14 cellular contexts compared by ENCODE assay signal in the genomic region with DNA sequence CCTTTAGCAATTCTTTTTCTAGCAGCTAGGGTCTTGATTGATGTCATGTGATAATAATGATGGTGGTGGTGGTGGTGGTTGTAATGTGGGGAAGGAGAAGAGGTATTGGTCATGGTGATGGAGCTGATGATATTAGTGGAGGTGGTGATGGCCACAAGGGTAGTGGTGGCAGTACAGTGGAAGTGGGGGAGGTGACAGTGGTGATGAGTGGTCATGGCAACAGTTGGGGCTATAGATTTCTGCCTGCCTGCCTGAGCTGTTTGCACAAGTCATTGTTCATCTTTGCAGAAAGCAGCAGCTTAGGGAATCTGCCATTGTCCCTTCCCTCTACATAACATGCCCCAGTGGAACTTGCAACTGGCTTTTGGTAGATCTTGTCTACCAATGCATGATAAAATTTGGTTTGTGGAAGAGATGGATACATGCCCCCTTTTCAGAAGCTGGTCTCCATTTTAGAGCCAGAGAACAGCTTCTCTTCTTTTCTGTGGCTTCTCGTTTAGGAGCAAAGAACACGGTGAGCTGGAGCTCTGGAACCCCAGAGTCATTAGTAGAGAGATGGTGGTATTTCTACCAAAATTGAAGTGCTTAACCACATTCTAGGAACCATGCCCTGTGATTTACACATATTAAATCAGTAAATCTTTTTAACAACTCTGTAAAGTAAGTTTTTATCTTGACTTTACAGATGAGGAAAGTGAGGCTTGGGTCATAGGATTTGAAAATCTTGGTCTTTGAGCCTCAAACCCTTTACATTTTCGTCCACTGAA.
DNase-seq lines count a peak whose midpoint lies in the region; ATAC-seq and TF ChIP-seq lines count a peak whose summit lies in the region.
"Had no signal": no experiment of that assay in that cellular context is flagged by ENCODE, and none has a peak within 500 bp of the region (broad histone marks: within the 10 kb centered on the region; RNA-seq: fewer than 3 reads in every experiment).

No MANE protein-coding gene starts in this region.

- H3K9me3 ChIP-seq in mucosa of rectum (ENCODE audit: control insufficient read depth in 2 of 2, low read length in 2 of 2) (no peaks in the 10 kb centered on the region), tibial nerve (peaks cover 0 to 4% (median 0%) of the 10 kb centered on the region in 4 donors), upper lobe of left lung (no peaks in the 10 kb centered on the region)

- WGBS in tibial nerve, 2 donors = 73 to 74% methylated on average over 3 of the region's 3 CpGs
- WGBS in upper lobe of left lung, 2 donors = 86 to 94% methylated on average over 3 of the region's 3 CpGs

- H3K27ac ChIP-seq in mucosa of rectum (ENCODE audit: low read depth in 2 of 2, low read length in 2 of 2) (peak overlapping the region; percentile 10 to 54), tibial nerve (peak overlapping the region; percentile 50 to 83 (median 60)), upper lobe of left lung (peak overlapping the region in 1 of 4 donors; percentile 40)
- H3K27ac ChIP-seq: foreskin keratinocyte had no signal

- no peaks in the 10 kb centered on the region for H3K36me3 ChIP-seq in mucosa of rectum (ENCODE audit: control insufficient read depth in 2 of 2, insufficient read depth in 2 of 2, low read length in 2 of 2)
- H3K36me3 ChIP-seq in tibial nerve = no peaks in the 10 kb centered on the region
- peaks cover 0 to 3% (median 0%) of the 10 kb centered on the region in 4 donors for H3K36me3 ChIP-seq in upper lobe of left lung

- H3K9ac ChIP-seq in mucosa of rectum (ENCODE audit: low read depth in 1 of 2, low read length in 2 of 2) = peak overlapping the region in 1 of 2 donors; percentile 25

- H3K4me1 ChIP-seq in mucosa of rectum (ENCODE audit: control insufficient read depth in 2 of 2, insufficient read depth in 2 of 2, low read length in 2 of 2) (peaks cover 22 to 37% of the 10 kb centered on the region in 2 donors), tibial nerve (peaks cover 0 to 77% (median 26%) of the 10 kb centered on the region in 4 donors), upper lobe of left lung (peaks cover 3 to 9% (median 4%) of the 10 kb centered on the region in 4 donors)
- H3K4me1 ChIP-seq: foreskin keratinocyte had no signal

- intact Hi-C loops in posterior vena cava (cut with DNase I) = no loop called here

- peak; percentile 4 for DNase-seq in NK-92 treated with Interleukin-12 subunit alpha and Interleukin-12 subunit beta, amount 100 ng/mL, for 24 hours (lab: John Stamatoyannopoulos, UW)
- DNase-seq in NK-92 (lab: John Stamatoyannopoulos, UW; ENCODE audit: unreplicated experiment) (no peak), astrocyte of the cerebellum (ENCODE audit: low read depth) (peak; percentile 33), tibial nerve (ENCODE audit: low spot score in 2 of 2) (no peak), upper lobe of left lung (no peak), posterior vena cava (ENCODE audit: low spot score) (no peak)
- DNase-seq: amniotic stem cell; DMS 273 treated with DMSO at 0.1 percent for 48 hours; foreskin keratinocyte; naive thymus-derived CD8-positive, alpha-beta T cell; NCI-H2029 treated with DMSO at 0.1 percent for 48 hours; OCI-M1 had no signal

- H3K4me3 ChIP-seq in astrocyte of the cerebellum (ENCODE audit: low read depth, low read length) (no peak overlapping the region), mucosa of rectum (ENCODE audit: low read length in 2 of 2) (no peak overlapping the region), tibial nerve (no peak overlapping the region), upper lobe of left lung (no peak overlapping the region)

- no peak for TF ChIP-seq CTCF in astrocyte of the cerebellum (IDR thresholded peaks at IDR 0.05; ENCODE audit: low read depth, low read length, missing control alignments)
- no peak for TF ChIP-seq CTCF in tibial nerve (IDR thresholded peaks at IDR 0.05)
- TF ChIP-seq CTCF in upper lobe of left lung (IDR thresholded peaks at IDR 0.05) = no peak

- ATAC-seq in GM18858 (IDR thresholded peaks at IDR 0.05; ENCODE audit: unreplicated experiment) (no peak), upper lobe of left lung (ENCODE audit: low FRiP score in 2 of 2) (no peak)
- ATAC-seq: foreskin keratinocyte; naive thymus-derived CD8-positive, alpha-beta T cell had no signal

- TF ChIP-seq EP300 in tibial nerve (IDR thresholded peaks at IDR 0.05) (no peak), upper lobe of left lung (IDR thresholded peaks at IDR 0.05) (no peak)

- TF ChIP-seq POLR2A in tibial nerve (IDR thresholded peaks at IDR 0.05) (no peak), upper lobe of left lung (IDR thresholded peaks at IDR 0.05) (no peak)

- H3K27me3 ChIP-seq in mucosa of rectum (ENCODE audit: control insufficient read depth in 2 of 2, insufficient read depth in 2 of 2, low read length in 2 of 2) = no peaks in the 10 kb centered on the region
- no peaks in the 10 kb centered on the region for H3K27me3 ChIP-seq in tibial nerve
- H3K27me3 ChIP-seq in upper lobe of left lung = no peaks in the 10 kb centered on the region
- H3K27me3 ChIP-seq: foreskin keratinocyte had no signal

- in situ Hi-C loops in astrocyte of the cerebellum (cut with HindIII; ENCODE audit: low sequenced_read_pairs) = no loop called here

Comparison
In these comparisons a context has a peak if more than half of its experiments do, and no peak if none do; other contexts are left out.
1. DNase-seq: peak in NK-92 treated with Interleukin-12 subunit alpha and Interleukin-12 subunit beta, amount 100 ng/mL, for 24 hours (single experiment) and astrocyte of the cerebellum (single experiment); none in NK-92 (single experiment), tibial nerve (0 of 2), upper lobe of left lung (0 of 2) and posterior vena cava (single experiment).